ENCODE assay signal across 35 cellular contexts in the genomic region with DNA sequence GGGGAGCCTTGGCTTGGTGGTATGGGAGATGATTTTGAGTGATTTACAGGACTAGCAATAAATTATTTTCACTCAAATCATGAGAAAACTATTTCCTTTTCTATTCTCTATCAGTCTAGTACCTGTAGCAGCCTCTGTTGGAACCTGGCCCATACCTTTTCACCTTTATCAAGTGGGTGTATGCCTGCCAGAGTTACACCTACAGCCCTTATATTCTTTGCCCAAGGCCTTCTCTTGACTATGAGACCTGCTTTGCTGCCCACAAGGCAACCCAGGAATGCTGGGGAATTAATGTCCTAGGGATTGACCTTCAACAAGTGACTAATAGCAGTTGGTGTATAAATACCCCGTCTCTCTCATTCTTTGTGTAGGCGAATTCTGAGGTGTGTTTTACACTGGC.
"Had no signal": no experiment of that assay in that cellular context is flagged by ENCODE, and none has a peak within 500 bp of the region (broad histone marks: within the 10 kb centered on the region; RNA-seq: fewer than 3 reads in every experiment).

No MANE protein-coding gene starts in this region.

- H3K4me3 Mint-ChIP-seq: activated B cell treated with CpG ODN at 0.5 μM for 24 hours; activated CD4-positive, alpha-beta memory T cell treated with anti-CD3 and anti-CD28 coated beads for 36 hours; activated CD4-positive, alpha-beta T cell treated with anti-CD3 and anti-CD28 coated beads, Interleukin-2, amount 10 ng/mL, durations not matched to agents 24 days and 14 days; activated CD8-positive, alpha-beta T cell treated with anti-CD3 and anti-CD28 coated beads for 36 hours; activated naive CD4-positive, alpha-beta T cell treated with anti-CD3 and anti-CD28 coated beads for 36 hours; activated naive CD8-positive, alpha-beta T cell treated with anti-CD3 and anti-CD28 coated beads for 36 hours; activated T-cell treated with anti-CD3 and anti-CD28 coated beads, Interleukin-2, amount 50 U/mL, for 4 hours; activated T-cell treated with anti-CD3 and anti-CD28 coated beads, Interleukin-2, amount 50 U/mL, for 72 hours; activated T-helper 1 cell treated with anti-CD3 and anti-CD28 coated beads, Interleukin-12 subunit alpha, Interleukin-12 subunit beta, Interleukin-2, Interleukin-4 antibody, amounts not matched to agents 30 ng/mL and 10 ng/mL and 1 ng/mL, durations not matched to agents 14 hours and 24 hours and 36 hours; activated T-helper 17 cell treated with anti-CD3 and anti-CD28 coated beads, Interleukin-2, amount 50 U/mL, for 72 hours; central memory CD8-positive, alpha-beta T cell; T-helper 1 cell treated with Interleukin-12 subunit alpha and Interleukin-12 subunit beta and Interleukin-4 antibody, amounts not matched to agents 30 μg/mL and 1 μg/mL, for 36 hours; T-helper 2 cell treated with Interferon-gamma antibody and Interleukin-4, amounts not matched to agents 5 μg/mL and 100 μg/mL, for 36 hours had no signal

- H3K36me3 Mint-ChIP-seq: activated naive CD4-positive, alpha-beta T cell treated with anti-CD3 and anti-CD28 coated beads, Interleukin-2, amount 50 U/mL, for 72 hours had no signal

- H3K27me3 ChIP-seq: adrenal gland, body of pancreas, brain microvascular endothelial cell, breast epithelium had no signal

- ATAC-seq: activated CD8-positive, alpha-beta T cell treated with anti-CD3 and anti-CD28 coated beads for 36 hours; activated naive CD4-positive, alpha-beta T cell treated with anti-CD3 and anti-CD28 coated beads, Interleukin-2, amount 50 U/mL, for 72 hours; activated T-cell treated with anti-CD3 and anti-CD28 coated beads, Interleukin-2, amount 50 U/mL, for 4 hours; activated T-cell treated with anti-CD3 and anti-CD28 coated beads, Interleukin-2, amount 50 U/mL, for 72 hours; activated T-helper 17 cell treated with anti-CD3 and anti-CD28 coated beads, Interleukin-2, amount 50 U/mL, for 72 hours; body of pancreas had no signal

- H3K27ac Mint-ChIP-seq: activated B cell treated with CpG ODN at 0.5 μM for 24 hours; activated CD4-positive, alpha-beta memory T cell treated with anti-CD3 and anti-CD28 coated beads for 36 hours; activated CD4-positive, alpha-beta T cell treated with anti-CD3 and anti-CD28 coated beads, Interleukin-2, amount 10 ng/mL, durations not matched to agents 24 days and 14 days; activated CD8-positive, alpha-beta T cell treated with anti-CD3 and anti-CD28 coated beads for 36 hours; activated naive CD4-positive, alpha-beta T cell treated with anti-CD3 and anti-CD28 coated beads for 36 hours; activated naive CD4-positive, alpha-beta T cell treated with anti-CD3 and anti-CD28 coated beads, Interleukin-2, amount 50 U/mL, for 72 hours; activated naive CD8-positive, alpha-beta T cell treated with anti-CD3 and anti-CD28 coated beads for 36 hours; activated T-cell treated with anti-CD3 and anti-CD28 coated beads, Interleukin-2, amount 50 U/mL, for 72 hours; activated T-helper 1 cell treated with anti-CD3 and anti-CD28 coated beads, Interleukin-12 subunit alpha, Interleukin-12 subunit beta, Interleukin-2, Interleukin-4 antibody, amounts not matched to agents 30 ng/mL and 10 ng/mL and 1 ng/mL, durations not matched to agents 14 hours and 24 hours and 36 hours; activated T-helper 17 cell treated with anti-CD3 and anti-CD28 coated beads, Interleukin-2, amount 50 U/mL, for 72 hours; T-helper 1 cell treated with Interleukin-12 subunit alpha and Interleukin-12 subunit beta and Interleukin-4 antibody, amounts not matched to agents 30 μg/mL and 1 μg/mL, for 36 hours; T-helper 2 cell treated with Interferon-gamma antibody and Interleukin-4, amounts not matched to agents 5 μg/mL and 100 μg/mL, for 36 hours had no signal

- H3K4me1 Mint-ChIP-seq: activated B cell treated with CpG ODN at 0.5 μM for 24 hours; activated T-helper 17 cell treated with anti-CD3 and anti-CD28 coated beads, Interleukin-2, amount 50 U/mL, for 72 hours; central memory CD8-positive, alpha-beta T cell had no signal

- H3K9me3 Mint-ChIP-seq: activated B cell treated with CpG ODN at 0.5 μM for 24 hours; activated CD4-positive, alpha-beta memory T cell treated with anti-CD3 and anti-CD28 coated beads for 36 hours; activated CD4-positive, alpha-beta T cell treated with anti-CD3 and anti-CD28 coated beads, Interleukin-2, amount 10 ng/mL, durations not matched to agents 24 days and 14 days; activated CD8-positive, alpha-beta T cell treated with anti-CD3 and anti-CD28 coated beads for 36 hours; activated naive CD4-positive, alpha-beta T cell treated with anti-CD3 and anti-CD28 coated beads for 36 hours; activated naive CD4-positive, alpha-beta T cell treated with anti-CD3 and anti-CD28 coated beads, Interleukin-2, amount 50 U/mL, for 72 hours; activated naive CD8-positive, alpha-beta T cell treated with anti-CD3 and anti-CD28 coated beads for 36 hours; activated T-cell treated with anti-CD3 and anti-CD28 coated beads, Interleukin-2, amount 50 U/mL, for 4 hours; activated T-cell treated with anti-CD3 and anti-CD28 coated beads, Interleukin-2, amount 50 U/mL, for 72 hours; activated T-helper 1 cell treated with anti-CD3 and anti-CD28 coated beads, Interleukin-12 subunit alpha, Interleukin-12 subunit beta, Interleukin-2, Interleukin-4 antibody, amounts not matched to agents 30 ng/mL and 10 ng/mL and 1 ng/mL, durations not matched to agents 14 hours and 24 hours and 36 hours; activated T-helper 17 cell treated with anti-CD3 and anti-CD28 coated beads, Interleukin-2, amount 50 U/mL, for 72 hours; central memory CD8-positive, alpha-beta T cell; T-helper 1 cell treated with Interleukin-12 subunit alpha and Interleukin-12 subunit beta and Interleukin-4 antibody, amounts not matched to agents 30 μg/mL and 1 μg/mL, for 36 hours; T-helper 2 cell treated with Interferon-gamma antibody and Interleukin-4, amounts not matched to agents 5 μg/mL and 100 μg/mL, for 36 hours had no signal

- DNase-seq: activated B cell treated with CpG ODN at 0.5 μM for 24 hours; activated CD4-positive, alpha-beta memory T cell treated with anti-CD3 and anti-CD28 coated beads for 36 hours; activated CD4-positive, alpha-beta T cell treated with anti-CD3 and anti-CD28 coated beads for 4 hours; activated CD4-positive, alpha-beta T cell treated with anti-CD3 and anti-CD28 coated beads, Interleukin-2, amount 10 ng/mL, durations not matched to agents 24 days and 14 days; activated CD4-positive, alpha-beta T cell treated with anti-CD3 and anti-CD28 coated beads, Interleukin-2, amount 50 U/mL, for 1 hour; activated CD4-positive, alpha-beta T cell treated with anti-CD3 and anti-CD28 coated beads, Interleukin-2, amount 50 U/mL, for 4 hours; activated CD4-positive, CD25-positive, alpha-beta regulatory T cell treated with anti-CD3 and anti-CD28 coated beads, Interleukin-2, amount 50 U/mL, for 72 hours; activated CD8-positive, alpha-beta memory T cell treated with anti-CD3 and anti-CD28 coated beads, Interleukin-2, amount 50 U/mL, for 4 hours; activated CD8-positive, alpha-beta T cell treated with anti-CD3 and anti-CD28 coated beads for 36 hours; activated effector memory CD4-positive, alpha-beta T cell treated with anti-CD3 and anti-CD28 coated beads, Interleukin-2, amount 50 U/mL, for 16 hours; activated gamma-delta T cell treated with Interleukin-2 at 50 U/mL for 16 hours; activated naive CD4-positive, alpha-beta T cell; activated naive CD4-positive, alpha-beta T cell treated with anti-CD3 and anti-CD28 coated beads for 36 hours; activated naive CD4-positive, alpha-beta T cell treated with anti-CD3 and anti-CD28 coated beads, Interleukin-2, amount 50 U/mL, for 16 hours; activated naive CD8-positive, alpha-beta T cell treated with anti-CD3 and anti-CD28 coated beads for 36 hours; activated T-cell treated with anti-CD3 and anti-CD28 coated beads for 4 hours; activated T-cell treated with anti-CD3 and anti-CD28 coated beads, Interleukin-2, amount 50 U/mL, for 1 hour; activated T-cell treated with anti-CD3 and anti-CD28 coated beads, Interleukin-2, amount 50 U/mL, for 4 hours; activated T-cell treated with anti-CD3 and anti-CD28 coated beads, Interleukin-2, amount 50 U/mL, for 72 hours; adrenal gland; amniotic stem cell; aorta; brain microvascular endothelial cell; T-helper 1 cell; T-helper 2 cell; T-helper 9 cell had no signal

- H3K27me3 Mint-ChIP-seq: activated CD4-positive, alpha-beta memory T cell treated with anti-CD3 and anti-CD28 coated beads for 36 hours; activated CD4-positive, alpha-beta T cell treated with anti-CD3 and anti-CD28 coated beads, Interleukin-2, amount 10 ng/mL, durations not matched to agents 24 days and 14 days; activated CD8-positive, alpha-beta T cell treated with anti-CD3 and anti-CD28 coated beads for 36 hours; activated naive CD8-positive, alpha-beta T cell treated with anti-CD3 and anti-CD28 coated beads for 36 hours had no signal

- H3K4me1 ChIP-seq: adrenal gland, body of pancreas, breast epithelium had no signal

- H3K36me3 ChIP-seq: adrenal gland, brain microvascular endothelial cell, breast epithelium had no signal

- H3K9me3 ChIP-seq: adrenal gland, body of pancreas, breast epithelium had no signal

- H3K27ac ChIP-seq: adrenal gland, body of pancreas, brain microvascular endothelial cell, breast epithelium, VCaP had no signal

- H3K4me3 ChIP-seq: adrenal gland, body of pancreas, breast epithelium had no signal
